ENCODE assay signal across 10 cellular contexts in the genomic region with DNA sequence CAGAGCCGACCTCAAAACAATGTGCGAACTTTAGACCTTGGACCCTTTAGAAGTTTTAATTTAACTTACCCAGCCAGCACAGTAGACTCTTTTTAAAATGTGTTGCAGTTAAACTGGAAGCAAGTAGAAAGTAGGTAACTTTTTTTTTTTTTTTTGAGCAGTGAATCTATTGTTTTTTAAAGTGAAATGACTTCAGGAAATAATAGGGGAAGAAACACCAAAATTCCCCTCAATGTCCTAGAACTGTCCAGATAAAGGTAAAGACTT. TPM values are rescaled to one million over a fixed set of nuclear protein-coding genes. Genes with fewer than 3 reads are reported as not detected.
DNase-seq lines count a peak whose midpoint lies in the region; ATAC-seq, FAIRE-seq and TF ChIP-seq lines count a peak whose summit lies in the region.
"Had no signal": no experiment of that assay in that cellular context is flagged by ENCODE, and none has a peak within 500 bp of the region (broad histone marks: within the 10 kb centered on the region; RNA-seq: fewer than 3 reads in every experiment).

No MANE protein-coding gene starts in this region.

- H2BK12ac ChIP-seq in H1 (ENCODE audit: low read depth, low read length), result no peak overlapping the region

- no peak for ATAC-seq in CD4-positive, alpha-beta T cell (ENCODE audit: poor library complexity)
- ATAC-seq in GM21447 (IDR thresholded peaks at IDR 0.05; ENCODE audit: unreplicated experiment), result no peak
- ATAC-seq in HG03025 (IDR thresholded peaks at IDR 0.05; ENCODE audit: low FRiP score, unreplicated experiment), result no peak

- no peak for FAIRE-seq in H1 (lab: Jason Lieb, UNC)

- H3K9ac ChIP-seq in OCI-LY3 (ENCODE audit: low read length) (peak overlapping the region; percentile 92), H1 (replicated peaks in 1 of 4; ENCODE audit: extremely low read depth in 1 of 4, low read depth in 3 of 4, low read length in 3 of 4) (peak overlapping the region in 1 of 4 experiments; percentile 97; a peak in 2 of 7 replicates)

- H2AFZ ChIP-seq in OCI-LY3 (ENCODE audit: low read depth, low read length) (peak overlapping the region; percentile 47; the same call in 1 of the 2 replicates), H1 (ENCODE audit: low read length) (no peak overlapping the region)

- H4K20me1 ChIP-seq in OCI-LY3 (ENCODE audit: insufficient read depth, low read length) (peaks cover 21% of the 10 kb centered on the region), H1 (replicated peaks in 1 of 2; ENCODE audit: control insufficient read depth in 1 of 2, insufficient read depth in 2 of 2, low read length in 2 of 2) (peaks cover 0 to 13% of the 10 kb centered on the region in 2 experiments)

- no peak for TF ChIP-seq EP300 in H1 (IDR thresholded peaks at IDR 0.05; ENCODE audit: borderline replicate concordance in 1 of 2, low read depth in 2 of 2, low read length in 2 of 2)

- H3K14ac ChIP-seq in H1 (ENCODE audit: insufficient read length), result no peak overlapping the region

- H3K4me3 Mint-ChIP-seq in CD4-positive, alpha-beta T cell, result peak overlapping the region; percentile 94
- H3K4me3 Mint-ChIP-seq in neural crest cell, result peak overlapping the region; percentile 88

- no peak overlapping the region for H3K27ac ChIP-seq in CD4-positive, alpha-beta T cell (ENCODE audit: low read depth, low read length)
- H3K27ac ChIP-seq in OCI-LY3 (ENCODE audit: low read length), result peak overlapping the region; percentile 73
- 0 out of 2 replicates have a peak overlapping the region, but pooled peaks have one; percentile 99 for H3K27ac ChIP-seq in H1 (ENCODE audit: low read depth, low read length)

- H2BK15ac ChIP-seq in H1 (ENCODE audit: low read length), result no peak overlapping the region

- H2BK20ac ChIP-seq in H1 (ENCODE audit: low read length), result no peak overlapping the region

- TF ChIP-seq RAD21 in H1 (IDR thresholded peaks at IDR 0.05 in 1 of 2, conservative IDR thresholded peaks at IDR 0.05 in 1 of 2; ENCODE audit: low read depth in 2 of 2, low read length in 2 of 2), result no peak

- CTCF ChIA-PET in CD4-positive, alpha-beta T cell (lab: Charles Lee), result no interaction called here
- CTCF ChIA-PET in H1 (lab: Charles Lee; ENCODE audit: partially characterized antibody), result no interaction called here

- no peak for DNase-seq in CD4-positive, alpha-beta T cell
- DNase-seq in H1 (ENCODE audit: low read depth in 1 of 2, low spot score in 2 of 2), result no peak
- no peak for DNase-seq in neural crest cell (ENCODE audit: low read depth, low spot score)
- DNase-seq in SK-N-DZ (ENCODE audit: low spot score), result no peak
- DNase-seq in iPS-NIHi7 (ENCODE audit: extremely low spot score), result no peak
- DNase-seq: NCI-H2171; stimulated activated naive CD4-positive, alpha-beta T cell treated with Interleukin-2 at 50 U/mL for 16 hours had no signal

- peaks cover 15% of the 10 kb centered on the region for H3K23me2 ChIP-seq in H1 (ENCODE audit: low read depth, low read length)

- intact Hi-C loops in CD4-positive, alpha-beta T cell (cut with DNase I, micrococcal nuclease), result no loop called here

- peak overlapping the region; percentile 97 for H3K4me3 ChIP-seq in OCI-LY3 (ENCODE audit: low read length)
- peak overlapping the region; percentile 77 to 94 (median 90) for H3K4me3 ChIP-seq in H1 (ENCODE audit: extremely low read depth in 1 of 4, insufficient read depth in 2 of 4, low read depth in 3 of 4, low read length in 4 of 4)

- H2BK5ac ChIP-seq in H1 (ENCODE audit: low read depth, low read length), result peak overlapping the region; percentile 97; the same call in 1 of the 2 replicates

- H3K18ac ChIP-seq in H1 (ENCODE audit: extremely low read depth, low read length), result no peak overlapping the region

- H3K79me2 ChIP-seq in OCI-LY3 (ENCODE audit: low read length), result peaks cover 39% of the 10 kb centered on the region
- peaks cover 4 to 32% of the 10 kb centered on the region in 2 experiments for H3K79me2 ChIP-seq in H1 (ENCODE audit: control insufficient read depth in 1 of 2, insufficient read depth in 2 of 2, low read length in 2 of 2)

- H3K36me3 ChIP-seq in OCI-LY3 (replicated peaks; ENCODE audit: low read depth, low read length), result no peaks in the 10 kb centered on the region
- H3K36me3 ChIP-seq in H1 (ENCODE audit: control insufficient read depth in 2 of 4, insufficient read depth in 4 of 4, low read length in 3 of 4), result no peaks in the 10 kb centered on the region

- H3K4ac ChIP-seq in H1 (replicated peaks; ENCODE audit: insufficient read length, low read depth, low read length), result no peak overlapping the region

- POLR2A ChIA-PET in CD4-positive, alpha-beta T cell (lab: Charles Lee), result no interaction called here
- POLR2A ChIA-PET in H1 (lab: Charles Lee; ENCODE audit: partially characterized antibody), result interaction anchor here (1.0 to 1.2 kb wide), 2 partner anchors 9 to 40 kb away, joined by 3 read pairs; no protein-coding TSS in a partner anchor

- no peak overlapping the region for H4K5ac ChIP-seq in H1 (ENCODE audit: insufficient read length, low read depth, low read length)

- TF ChIP-seq CTCF in CD4-positive, alpha-beta T cell (IDR thresholded peaks at IDR 0.05), result no peak
- TF ChIP-seq CTCF in OCI-LY3 (IDR thresholded peaks at IDR 0.05; ENCODE audit: low read depth, low read length) (no peak), H1 (IDR thresholded peaks at IDR 0.05; ENCODE audit: control extremely low read depth in 1 of 3, insufficient read depth in 1 of 3, low read depth in 1 of 3, low read length in 3 of 3) (no peak), neural crest cell (conservative IDR thresholded peaks at IDR 0.05) (no peak)

- 34% methylated on average over 2 of the region's 2 CpGs; no CpG with 5 or more reads in 1 of the 2 experiments for WGBS in H1 (ENCODE audit: extremely low coverage in 1 of 2, insufficient coverage in 1 of 2, insufficient read length in 1 of 2, insufficient replicate concordance in 2 of 2, low coverage in 1 of 2, low lambda C conversion rate in 2 of 2, missing lambda C conversion rate in 1 of 2), 2 experiments

- H3K56ac ChIP-seq in H1 (replicated peaks; ENCODE audit: insufficient read length, low read depth, low read length), result no peak overlapping the region

- no peak overlapping the region for H3K23ac ChIP-seq in H1 (ENCODE audit: insufficient read length)

- no peak overlapping the region for H4K8ac ChIP-seq in H1 (ENCODE audit: extremely low read depth, insufficient read depth, low read length)

- H3K4me2 ChIP-seq in OCI-LY3 (ENCODE audit: low read length) (peak overlapping the region; percentile 79), H1 (ENCODE audit: insufficient read depth in 1 of 2, low read depth in 2 of 2, low read length in 2 of 2) (peak overlapping the region; percentile 87 to 91)

- no peak overlapping the region for H2BK120ac ChIP-seq in H1 (replicated peaks; ENCODE audit: low read depth, low read length)

- H3K27ac Mint-ChIP-seq in CD4-positive, alpha-beta T cell, result peak overlapping the region; percentile 88
- peak overlapping the region; percentile 88 for H3K27ac Mint-ChIP-seq in neural crest cell (ENCODE audit: unreplicated experiment)

- peaks cover 26% of the 10 kb centered on the region for H3K4me1 Mint-ChIP-seq in CD4-positive, alpha-beta T cell (ENCODE audit: low read depth)
- H3K4me1 Mint-ChIP-seq in neural crest cell, result peaks cover 26% of the 10 kb centered on the region

- no peak overlapping the region for H2AK5ac ChIP-seq in H1 (ENCODE audit: low read depth, low read length)

- H3K4me1 ChIP-seq in OCI-LY3 (ENCODE audit: low read length) (peaks cover 15% of the 10 kb centered on the region), H1 (replicated peaks in 1 of 4; ENCODE audit: control insufficient read depth in 3 of 4, insufficient read depth in 4 of 4, low read length in 3 of 4) (peaks cover 0 to 6% (median 1%) of the 10 kb centered on the region in 4 experiments; a peak in 4 of 7 replicates)

- no peaks in the 10 kb centered on the region for H3K27me3 Mint-ChIP-seq in CD4-positive, alpha-beta T cell
- peaks cover 3% of the 10 kb centered on the region for H3K27me3 Mint-ChIP-seq in neural crest cell (ENCODE audit: low read depth)

- H3K27me3 ChIP-seq in CD4-positive, alpha-beta T cell (ENCODE audit: control insufficient read depth, insufficient read depth, low read length), result no peaks in the 10 kb centered on the region
- H3K27me3 ChIP-seq in OCI-LY3 (ENCODE audit: low read depth, low read length), result no peaks in the 10 kb centered on the region
- H3K27me3 ChIP-seq in H1 (replicated peaks in 1 of 4; ENCODE audit: control insufficient read depth in 3 of 4, extremely low read depth in 1 of 4, insufficient read depth in 3 of 4, low read length in 3 of 4), result no peaks in the 10 kb centered on the region

- no peaks in the 10 kb centered on the region for H3K9me3 ChIP-seq in CD4-positive, alpha-beta T cell (ENCODE audit: control insufficient read depth, low read length)
- H3K9me3 ChIP-seq in OCI-LY3 (ENCODE audit: insufficient read depth, low read length) (no peaks in the 10 kb centered on the region), H1 (ENCODE audit: insufficient read depth in 2 of 2, low read depth in 1 of 2, low read length in 1 of 2) (no peaks in the 10 kb centered on the region)

- no peak for TF ChIP-seq POLR2A in H1 (IDR thresholded peaks at IDR 0.05; ENCODE audit: control extremely low read depth in 1 of 2, low read depth in 2 of 2, low read length in 2 of 2)

- H4K91ac ChIP-seq in H1 (replicated peaks; ENCODE audit: insufficient read length, low read length), result no peak overlapping the region

- H3K36me3 Mint-ChIP-seq in CD4-positive, alpha-beta T cell (ENCODE audit: low read depth), result peaks cover 13% of the 10 kb centered on the region
- H3K36me3 Mint-ChIP-seq in neural crest cell (ENCODE audit: low read depth), result no peaks in the 10 kb centered on the region

- no peaks in the 10 kb centered on the region for H3K79me1 ChIP-seq in H1 (ENCODE audit: low read depth, low read length)

- no peaks in the 10 kb centered on the region for H3K9me3 Mint-ChIP-seq in CD4-positive, alpha-beta T cell
- no peaks in the 10 kb centered on the region for H3K9me3 Mint-ChIP-seq in neural crest cell

TF ChIP-seq in H1, 55 proteins besides CTCF, POLR2A, EP300 and RAD21 (continues in another document):
- TF ChIP-seq TAF7 (optimal IDR thresholded peaks at IDR 0.05; ENCODE audit: borderline replicate concordance, low read depth, low read length), result no peak
- no peak for TF ChIP-seq GABPA (IDR thresholded peaks at IDR 0.05; ENCODE audit: borderline replicate concordance, insufficient read depth, low read length)

RNA-seq across cellular contexts. Expression of a gene that starts 1.1 kb away (rescaled TPM):
- 10 to 100 TPM; 21.9 to 23.7 TPM for total RNA-seq in CD4-positive, alpha-beta T cell
- total RNA-seq in H1 (2021; fragmentation: NEBNext Ultra II Directional; extraction: Animal tissue kit (Norgen Biotek cat#: 25700)), result 73.4 and 80.7 TPM in 2 replicates
- 46.6 and 57.7 TPM in 2 replicates for polyA plus RNA-seq in H1 (2011; rRNA removed)
- 24.6 TPM for polyA plus RNA-seq in H1 (2011; cell fraction: cytosol; rRNA removed)
- polyA plus RNA-seq in H1 (2011; cell fraction: nucleus; rRNA removed), result 105 TPM
- polyA plus RNA-seq in H1 (2012, experiment 1 of 2), result 55.4 to 61.7 TPM (median 58.0 TPM) in 4 replicates
- 21.4 TPM for polyA plus RNA-seq in H1 (2012, experiment 2 of 2)
- 53.0 TPM for polyA plus RNA-seq in H1 (2013, experiment 1 of 2)
- polyA plus RNA-seq in H1 (2013, experiment 2 of 2), result 48.4 TPM
- 66.4 and 68.9 TPM in 2 replicates for polyA minus RNA-seq in H1 (2011; rRNA and poly(A)+ RNA removed)
- 54.7 TPM for polyA minus RNA-seq in H1 (2011; cell fraction: cytosol; rRNA and poly(A)+ RNA removed)
- polyA minus RNA-seq in H1 (2011; cell fraction: nucleus; rRNA and poly(A)+ RNA removed), result 120 TPM
- total RNA-seq in neural crest cell, result 69.2 and 71.0 TPM in 2 replicates
- polyA plus RNA-seq in SK-N-DZ (2014; cell fraction: cytosol; rRNA removed), result 17.5 and 33.5 TPM in 2 replicates
- 42.0 and 53.1 TPM in 2 replicates for polyA plus RNA-seq in SK-N-DZ (2014; cell fraction: nucleus; rRNA removed)
